9 cellular contexts compared by ENCODE assay signal in genomic region chr2:191625016-191625415, GRCh38. TPM values are rescaled to one million over a fixed set of nuclear protein-coding genes. Genes with fewer than 3 reads are reported as not detected.
DNase-seq lines count a peak whose midpoint lies in the region; ATAC-seq and TF ChIP-seq lines count a peak whose summit lies in the region.
"Had no signal": no experiment of that assay in that cellular context is flagged by ENCODE, and none has a peak within 500 bp of the region (broad histone marks: within the 10 kb centered on the region; RNA-seq: fewer than 3 reads in every experiment).

No MANE protein-coding gene starts in this region.

- H3K36me3 ChIP-seq in spleen = no peaks in the 10 kb centered on the region

- peak overlapping the region in 1 of 2 donors; percentile 29 for H3K4me3 Mint-ChIP-seq in CD14-positive monocyte
- peak overlapping the region; percentile 19 for H3K4me3 Mint-ChIP-seq in activated T-helper 1 cell treated with anti-CD3 and anti-CD28 coated beads, Interleukin-12 subunit alpha, Interleukin-12 subunit beta, Interleukin-2, Interleukin-4 antibody, amounts not matched to agents 30 ng/mL and 10 ng/mL and 1 ng/mL, durations not matched to agents 14 hours and 24 hours and 36 hours
- H3K4me3 Mint-ChIP-seq: nephron had no signal

- ATAC-seq in GM21619 (IDR thresholded peaks at IDR 0.05; ENCODE audit: unreplicated experiment) = peak; percentile 49
- ATAC-seq in GM18511 (IDR thresholded peaks at IDR 0.05; ENCODE audit: unreplicated experiment) = no peak
- no peak for ATAC-seq in HG03139 (IDR thresholded peaks at IDR 0.05; ENCODE audit: unreplicated experiment)

- DNase-seq in CD14-positive monocyte (ENCODE audit: low spot score) (peak; percentile 82), NCI-H2029 (lab: John Stamatoyannopoulos, UW) (peak; percentile 74), spleen (peak; percentile 83), SW480 (ENCODE audit: low spot score) (no peak)
- DNase-seq in activated T-helper 1 cell treated with anti-CD3 and anti-CD28 coated beads, Interleukin-12 subunit alpha, Interleukin-12 subunit beta, Interleukin-2, Interleukin-4 antibody, amounts not matched to agents 30 ng/mL and 10 ng/mL and 1 ng/mL, durations not matched to agents 14 hours and 24 hours and 36 hours (ENCODE audit: low spot score) = peak; percentile 34

- peak overlapping the region in 6 of 8 donors; percentile 23 to 77 (median 57) for H3K27ac ChIP-seq in spleen

- H3K4me1 Mint-ChIP-seq in CD14-positive monocyte = peaks cover 56% of the 10 kb centered on the region
- H3K4me1 Mint-ChIP-seq in activated T-helper 1 cell treated with anti-CD3 and anti-CD28 coated beads, Interleukin-12 subunit alpha, Interleukin-12 subunit beta, Interleukin-2, Interleukin-4 antibody, amounts not matched to agents 30 ng/mL and 10 ng/mL and 1 ng/mL, durations not matched to agents 14 hours and 24 hours and 36 hours (ENCODE audit: low read depth) = peaks cover 64% of the 10 kb centered on the region
- H3K4me1 Mint-ChIP-seq: nephron had no signal

- H3K9me3 ChIP-seq in spleen = no peaks in the 10 kb centered on the region

- intact Hi-C loops in CD14-positive monocyte (cut with micrococcal nuclease) (no loop called here), spleen (cut with DNase I; ENCODE audit: low total_unique reads) (loop anchor here (10.0 kb wide), 1 partner anchor 50 kb away; the partner anchor contains the start of gene NABP1)
- intact Hi-C loops in activated T-helper 1 cell treated with anti-CD3 and anti-CD28 coated beads, Interleukin-12 subunit alpha, Interleukin-12 subunit beta, Interleukin-2, Interleukin-4 antibody, amounts not matched to agents 30 ng/mL and 10 ng/mL and 1 ng/mL, durations not matched to agents 14 hours and 24 hours and 36 hours (cut with micrococcal nuclease) = loop anchor here (1.0 to 2.0 kb wide), 3 partner anchors 8 to 52 kb away; no protein-coding TSS in a partner anchor

- H3K9me3 Mint-ChIP-seq in CD14-positive monocyte = peaks cover 0 to 3% (median 0%) of the 10 kb centered on the region in 7 donors
- peaks cover 7% of the 10 kb centered on the region for H3K9me3 Mint-ChIP-seq in activated T-helper 1 cell treated with anti-CD3 and anti-CD28 coated beads, Interleukin-12 subunit alpha, Interleukin-12 subunit beta, Interleukin-2, Interleukin-4 antibody, amounts not matched to agents 30 ng/mL and 10 ng/mL and 1 ng/mL, durations not matched to agents 14 hours and 24 hours and 36 hours
- H3K9me3 Mint-ChIP-seq: nephron had no signal

- TF ChIP-seq CTCF in CD14-positive monocyte (IDR thresholded peaks at IDR 0.05) = no peak
- TF ChIP-seq CTCF in spleen (IDR thresholded peaks at IDR 0.05 in 8 of 11, conservative IDR thresholded peaks at IDR 0.05 in 3 of 11) = no peak

- peak overlapping the region; percentile 75 to 91 (median 88) for H3K27ac Mint-ChIP-seq in CD14-positive monocyte
- peak overlapping the region; percentile 42 for H3K27ac Mint-ChIP-seq in activated T-helper 1 cell treated with anti-CD3 and anti-CD28 coated beads, Interleukin-12 subunit alpha, Interleukin-12 subunit beta, Interleukin-2, Interleukin-4 antibody, amounts not matched to agents 30 ng/mL and 10 ng/mL and 1 ng/mL, durations not matched to agents 14 hours and 24 hours and 36 hours
- H3K27ac Mint-ChIP-seq: nephron had no signal

- TF ChIP-seq POLR2A in spleen (IDR thresholded peaks at IDR 0.05) = no peak

- peaks cover 0 to 52% (median 8%) of the 10 kb centered on the region in 6 donors for H3K4me1 ChIP-seq in spleen

- H3K27me3 ChIP-seq in spleen (replicated peaks in 1 of 7) = no peaks in the 10 kb centered on the region

- H3K27me3 Mint-ChIP-seq in CD14-positive monocyte (ENCODE audit: low read depth in 3 of 3) = peaks cover 0 to 3% (median 2%) of the 10 kb centered on the region in 3 donors
- no peaks in the 10 kb centered on the region for H3K27me3 Mint-ChIP-seq in activated T-helper 1 cell treated with anti-CD3 and anti-CD28 coated beads, Interleukin-12 subunit alpha, Interleukin-12 subunit beta, Interleukin-2, Interleukin-4 antibody, amounts not matched to agents 30 ng/mL and 10 ng/mL and 1 ng/mL, durations not matched to agents 14 hours and 24 hours and 36 hours (ENCODE audit: insufficient read depth)

- peaks cover 0 to 6% of the 10 kb centered on the region in 2 donors for H3K36me3 Mint-ChIP-seq in CD14-positive monocyte
- peaks cover 15% of the 10 kb centered on the region for H3K36me3 Mint-ChIP-seq in activated T-helper 1 cell treated with anti-CD3 and anti-CD28 coated beads, Interleukin-12 subunit alpha, Interleukin-12 subunit beta, Interleukin-2, Interleukin-4 antibody, amounts not matched to agents 30 ng/mL and 10 ng/mL and 1 ng/mL, durations not matched to agents 14 hours and 24 hours and 36 hours (ENCODE audit: low read depth)

- 23 to 45% (median 36%) methylated on average over 3 of the region's 3 CpGs for WGBS in spleen, 5 donors

- H3K4me3 ChIP-seq in spleen = peak overlapping the region in 1 of 8 donors; percentile 22

RNA-seq across cellular contexts. Expression of gene NABP1, which starts 52.9 kb away (rescaled TPM):
- polyA plus RNA-seq in CD14-positive monocyte (10 to 100 TPM in 1 of 2 donors, 1 to 10 TPM in 1; 8.0 to 13.3 TPM), spleen (10 to 100 TPM; 33.0 to 59.4 (median 46.5) TPM)
- total RNA-seq in activated T-helper 1 cell treated with anti-CD3 and anti-CD28 coated beads, Interleukin-12 subunit alpha, Interleukin-12 subunit beta, Interleukin-2, Interleukin-4 antibody, amounts not matched to agents 30 ng/mL and 10 ng/mL and 1 ng/mL, durations not matched to agents 14 hours and 24 hours and 36 hours = 51.0 and 58.4 TPM in 2 replicates
- 100 to 1,000 TPM; 150 to 292 (median 192) TPM for total RNA-seq in spleen

Comparison
In these comparisons a context has a peak if more than half of its experiments do, and no peak if none do; other contexts are left out.
1. intact Hi-C loops: an anchor here in activated T-helper 1 cell treated with anti-CD3 and anti-CD28 coated beads, Interleukin-12 subunit alpha, Interleukin-12 subunit beta, Interleukin-2, Interleukin-4 antibody, amounts not matched to agents 30 ng/mL and 10 ng/mL and 1 ng/mL, durations not matched to agents 14 hours and 24 hours and 36 hours (1.0 to 2.0 kb wide) and spleen (10.0 kb wide); none called in CD14-positive monocyte.